Comparison of ENCODE assay signal across 19 cellular contexts in genomic region chr16:23862556-23862955, GRCh38.
"Had no signal": no experiment of that assay in that cellular context is flagged by ENCODE, and none has a peak within 500 bp of the region (broad histone marks: within the 10 kb centered on the region; RNA-seq: fewer than 3 reads in every experiment).

No MANE protein-coding gene starts in this region.

- H3K4me3 ChIP-seq: gastrocnemius medialis had no signal

- ATAC-seq: gastrocnemius medialis, left lung, natural killer cell, right cardiac atrium had no signal

- H3K4me1 ChIP-seq: gastrocnemius medialis had no signal

- H3K27me3 ChIP-seq: brain microvascular endothelial cell, left lung, transverse colon had no signal

- H3K9me3 ChIP-seq: gastrocnemius medialis, left lung, transverse colon had no signal

- H3K27ac ChIP-seq: brain microvascular endothelial cell, epithelial cell of prostate, gastrocnemius medialis had no signal

- H3K27me3 Mint-ChIP-seq: dendritic cell treated with granulocyte-macrophage colony-stimulating factor and Interleukin-4, amounts not matched to agents 40 ng/mL and 50 ng/mL, for 4 days; effector memory CD8-positive, alpha-beta T cell; T-helper 17 cell had no signal

- DNase-seq: activated CD4-positive, alpha-beta T cell treated with anti-CD3 and anti-CD28 coated beads, Interleukin-2, amount 50 U/mL, for 4 hours; activated CD4-positive, CD25-positive, alpha-beta regulatory T cell treated with anti-CD3 and anti-CD28 coated beads, Interleukin-2, amount 50 U/mL, for 72 hours; activated CD8-positive, alpha-beta memory T cell treated with anti-CD3 and anti-CD28 coated beads, Interleukin-2, amount 50 U/mL, for 4 hours; activated naive CD4-positive, alpha-beta T cell; brain microvascular endothelial cell; effector memory CD8-positive, alpha-beta T cell; gastrocnemius medialis; left lung; natural killer cell; nucleus accumbens; right cardiac atrium; small intestine; substantia nigra; T-helper 17 cell; transverse colon had no signal

- H3K36me3 Mint-ChIP-seq: natural killer cell had no signal

- H3K27ac Mint-ChIP-seq: progenitor cell of endocrine pancreas had no signal

- H3K9me3 Mint-ChIP-seq: dendritic cell treated with granulocyte-macrophage colony-stimulating factor and Interleukin-4, amounts not matched to agents 40 ng/mL and 50 ng/mL, for 4 days; effector memory CD8-positive, alpha-beta T cell; natural killer cell; stimulated activated effector memory CD8-positive, alpha-beta T cell treated with anti-CD3 and anti-CD28 coated beads, Interleukin-12 subunit alpha, Interleukin-12 subunit beta, amount 100 ng/mL, for 72 hours had no signal

- H3K36me3 ChIP-seq: brain microvascular endothelial cell, gastrocnemius medialis, left lung, transverse colon had no signal
